In genomic region chr1:27102707-27103468, GRCh38 we compare ENCODE assay signal across 8 cellular contexts. TPM values are rescaled to one million over a fixed set of nuclear protein-coding genes. Genes with fewer than 3 reads are reported as not detected.
DNase-seq lines count a peak whose midpoint lies in the region; ATAC-seq lines count a peak whose summit lies in the region.

No MANE protein-coding gene starts in this region.

- no peaks in the 10 kb centered on the region; the same call in 1 of the 2 replicates for H3K79me2 ChIP-seq in Karpas-422 (ENCODE audit: low read length)

- peaks cover 71% of the 10 kb centered on the region for H3K4me1 ChIP-seq in Karpas-422 (ENCODE audit: low read length)

- peak; percentile 91 for DNase-seq in ELF-1 (ENCODE audit: low read depth, low spot score)
- DNase-seq in Karpas-422 = peak; percentile 91
- DNase-seq in T-helper 2 cell treated with Interferon-gamma antibody and Interleukin-4, amounts not matched to agents 5 μg/mL and 100 μg/mL, for 36 hours (ENCODE audit: low spot score) = peak; percentile 61
- peak; percentile 31 for DNase-seq in amniotic epithelial cell (ENCODE audit: low read depth)
- peak; percentile 91 for DNase-seq in hepatic stellate cell (ENCODE audit: low spot score)
- peak; percentile 70 to 75 for DNase-seq in stimulated activated CD4-positive, alpha-beta T cell treated with anti-CD3 and anti-CD28 coated beads, Interleukin-12 subunit alpha, Interleukin-12 subunit beta, amount 100 ng/mL, for 24 hours (ENCODE audit: low read depth in 2 of 2)

- H3K36me3 ChIP-seq in Karpas-422 (ENCODE audit: insufficient read depth, low read length) = 0 out of 2 replicates have a peak, but pooled peaks cover 15% of the 10 kb centered on the region

- 0 out of 2 replicates have a peak, but pooled peaks cover 3% of the 10 kb centered on the region for H4K20me1 ChIP-seq in Karpas-422 (ENCODE audit: insufficient read depth, low read depth, low read length)

- H3K27ac ChIP-seq in Karpas-422 (ENCODE audit: low read length) = peak overlapping the region; percentile 60

- no peak overlapping the region for H3K4me3 Mint-ChIP-seq in T-helper 2 cell treated with Interferon-gamma antibody and Interleukin-4, amounts not matched to agents 5 μg/mL and 100 μg/mL, for 36 hours

- no peak for ATAC-seq in GM18873 (IDR thresholded peaks at IDR 0.05; ENCODE audit: low FRiP score, unreplicated experiment)
- ATAC-seq in GM21423 (IDR thresholded peaks at IDR 0.05; ENCODE audit: unreplicated experiment) = no peak

- H3K9me2 ChIP-seq in Karpas-422 (replicated peaks; ENCODE audit: insufficient read depth, low read length) = no peaks in the 10 kb centered on the region

- peak overlapping the region; percentile 22 for H3K27ac Mint-ChIP-seq in T-helper 2 cell treated with Interferon-gamma antibody and Interleukin-4, amounts not matched to agents 5 μg/mL and 100 μg/mL, for 36 hours

- no peak overlapping the region for H2AFZ ChIP-seq in Karpas-422 (ENCODE audit: low read length)

- no peaks in the 10 kb centered on the region for H3K27me3 ChIP-seq in Karpas-422 (ENCODE audit: low read length)

- H3K9ac ChIP-seq in Karpas-422 (ENCODE audit: low read length) = peak overlapping the region; percentile 12; the same call in 1 of the 2 replicates

- no peaks in the 10 kb centered on the region for H3K9me3 Mint-ChIP-seq in T-helper 2 cell treated with Interferon-gamma antibody and Interleukin-4, amounts not matched to agents 5 μg/mL and 100 μg/mL, for 36 hours

- no peaks in the 10 kb centered on the region for H3K27me3 Mint-ChIP-seq in T-helper 2 cell treated with Interferon-gamma antibody and Interleukin-4, amounts not matched to agents 5 μg/mL and 100 μg/mL, for 36 hours (ENCODE audit: low read depth)

- H3K9me3 ChIP-seq in Karpas-422 (ENCODE audit: low read length) = no peaks in the 10 kb centered on the region

- H3K36me3 Mint-ChIP-seq in T-helper 2 cell treated with Interferon-gamma antibody and Interleukin-4, amounts not matched to agents 5 μg/mL and 100 μg/mL, for 36 hours (ENCODE audit: low read depth) = peaks cover 3% of the 10 kb centered on the region

- H3K4me3 ChIP-seq in Karpas-422 (ENCODE audit: low read length) = no peak overlapping the region

- no peak overlapping the region for H3K4me2 ChIP-seq in Karpas-422 (ENCODE audit: low read depth, low read length, poor library complexity, severe bottlenecking)

- no peaks in the 10 kb centered on the region for H3K4me1 Mint-ChIP-seq in T-helper 2 cell treated with Interferon-gamma antibody and Interleukin-4, amounts not matched to agents 5 μg/mL and 100 μg/mL, for 36 hours (ENCODE audit: low read depth)

RNA-seq across cellular contexts. Expression of gene SLC9A1, which starts 52.0 kb away (rescaled TPM):
- 35.3 and 48.6 TPM in 2 replicates for total RNA-seq in Karpas-422 (2014; rRNA removed; shearing (Covaris generic); ENCODE audit: low replicate concordance)

Comparison
In these comparisons a context has a peak if more than half of its experiments do, and no peak if none do; other contexts are left out.
1. DNase-seq: peak in every context shown above with its lines; median percentile 91 in ELF-1; 91 in Karpas-422; 91 in hepatic stellate cell; 72 in stimulated activated CD4-positive, alpha-beta T cell treated with anti-CD3 and anti-CD28 coated beads, Interleukin-12 subunit alpha, Interleukin-12 subunit beta, amount 100 ng/mL, for 24 hours; 61 in T-helper 2 cell treated with Interferon-gamma antibody and Interleukin-4, amounts not matched to agents 5 μg/mL and 100 μg/mL, for 36 hours; 31 in amniotic epithelial cell.